19 cellular contexts compared by ENCODE assay signal in genomic region chrX:11899091-11899490, GRCh38.
DNase-seq lines count a peak whose midpoint lies in the region; ATAC-seq and TF ChIP-seq lines count a peak whose summit lies in the region.
"Had no signal": no experiment of that assay in that cellular context is flagged by ENCODE, and none has a peak within 500 bp of the region (broad histone marks: within the 10 kb centered on the region; RNA-seq: fewer than 3 reads in every experiment).

No MANE protein-coding gene starts in this region.

- H3K4me1 ChIP-seq in PC-3 (ENCODE audit: insufficient read depth, low read length): peaks cover 21% of the 10 kb centered on the region
- H3K4me1 ChIP-seq: ascending aorta, BLaER1 had no signal

- peak overlapping the region; percentile 71 for H3K27ac ChIP-seq in PC-3 (ENCODE audit: low read length)
- H3K27ac ChIP-seq: ascending aorta, BLaER1, HL-60 had no signal

- H4K20me1 ChIP-seq in PC-3 (ENCODE audit: low read length): no peaks in the 10 kb centered on the region
- H4K20me1 ChIP-seq: BLaER1 had no signal

- H3K4me3 ChIP-seq in PC-3 (ENCODE audit: low read length): peak overlapping the region; percentile 28; the same call in 1 of the 2 replicates
- H3K4me3 ChIP-seq in choroid plexus epithelial cell (ENCODE audit: low read depth, low read length): no peak overlapping the region
- H3K4me3 ChIP-seq: ascending aorta, BLaER1 had no signal

- no TSS peak for BruUV-seq in PC-3 (replicated peaks; lab: Mats Ljungman, UMichigan)

- no peak overlapping the region for H2AFZ ChIP-seq in PC-3 (ENCODE audit: low read length)

- no peaks in the 10 kb centered on the region for H3K79me2 ChIP-seq in PC-3 (ENCODE audit: low read length)

- H3K9me2 ChIP-seq in PC-3 (replicated peaks; ENCODE audit: low read length): no peaks in the 10 kb centered on the region

- H3F3A ChIP-seq in PC-3 (ENCODE audit: low read length, unreplicated experiment): no peaks in the 10 kb centered on the region

- intact Hi-C loops in PC-3 (cut with micrococcal nuclease): loop anchor here (2.0 kb wide), 1 partner anchor 106 kb away; no protein-coding TSS in a partner anchor

- no peak overlapping the region for H3K9ac ChIP-seq in PC-3 (ENCODE audit: low read length)
- H3K9ac ChIP-seq: BLaER1 had no signal

- ATAC-seq in PC-3 (peak; percentile 90), HG02759 (IDR thresholded peaks at IDR 0.05; ENCODE audit: unreplicated experiment) (no peak)
- ATAC-seq: stimulated activated naive CD8-positive, alpha-beta T cell treated with anti-CD3 and anti-CD28 coated beads, Interleukin-15, Interleukin-2, amounts not matched to agents 100 U/mL and 50 U/mL, for 24 hours had no signal

- H3K27me3 ChIP-seq in PC-3 (ENCODE audit: low read length): no peaks in the 10 kb centered on the region
- H3K27me3 ChIP-seq: ascending aorta had no signal

- H3K9me3 ChIP-seq in PC-3 (ENCODE audit: low read length): no peaks in the 10 kb centered on the region
- H3K9me3 ChIP-seq: ascending aorta, BLaER1 had no signal

- peak overlapping the region; percentile 58 for H3K4me2 ChIP-seq in PC-3 (ENCODE audit: low read length)
- H3K4me2 ChIP-seq: BLaER1 had no signal

- CTCF ChIA-PET in PC-3 (lab: Charles Lee): interaction anchor here (0.6 kb wide), 1 partner anchor 766 kb away, joined by 3 read pairs; no protein-coding TSS in a partner anchor

- POLR2A ChIA-PET in PC-3 (lab: Charles Lee; ENCODE audit: unreplicated experiment): interaction anchor here (0.6 kb wide), 1 partner anchor 45 kb away, joined by 6 read pairs; no protein-coding TSS in a partner anchor

- TF ChIP-seq CTCF in PC-3 (conservative IDR thresholded peaks at IDR 0.05; ENCODE audit: low read depth, low read length): no peak
- TF ChIP-seq CTCF in choroid plexus epithelial cell (conservative IDR thresholded peaks at IDR 0.05; ENCODE audit: low read depth, low read length): no peak

- H3K36me3 ChIP-seq in PC-3 (ENCODE audit: low read depth, low read length): no peaks in the 10 kb centered on the region
- H3K36me3 ChIP-seq: ascending aorta, BLaER1 had no signal

- DNase-seq in Daoy (ENCODE audit: low read depth): peak; percentile 27
- peak; percentile 91 for DNase-seq in PC-3
- DNase-seq in choroid plexus epithelial cell (ENCODE audit: low read depth): peak; percentile 66
- peak; percentile 8 for DNase-seq in myocyte (ENCODE audit: low read depth)
- DNase-seq in activated effector memory CD4-positive, alpha-beta T cell treated with Interleukin-2 at 50 U/mL for 16 hours: no peak
- no peak for DNase-seq in NCI-H2029 treated with DMSO at 0.1 percent for 48 hours (lab: John Stamatoyannopoulos, UW)
- no peak for DNase-seq in stimulated activated CD4-positive, alpha-beta T cell treated with anti-CD3 and anti-CD28 coated beads, Interleukin-4, amount 100 ng/mL, for 4 hours
- DNase-seq: activated CD4-positive, alpha-beta T cell treated with anti-CD3 and anti-CD28 coated beads for 1 hour; DMS79 treated with DMSO at 0.1 percent for 48 hours; NCI-H2081 treated with DMSO at 0.1 percent for 48 hours; NCI-H82; occipital lobe; SHP77 treated with DMSO at 0.1 percent for 48 hours; small intestine; stimulated activated naive CD8-positive, alpha-beta T cell treated with anti-CD3 and anti-CD28 coated beads, Interleukin-15, Interleukin-2, amounts not matched to agents 100 U/mL and 50 U/mL, for 24 hours had no signal

Comparison
In these comparisons a context has a peak if more than half of its experiments do, and no peak if none do; other contexts are left out.
1. DNase-seq: peak in Daoy (single experiment), PC-3 (single experiment), choroid plexus epithelial cell (single experiment) and myocyte (single experiment); none in activated effector memory CD4-positive, alpha-beta T cell treated with Interleukin-2 at 50 U/mL for 16 hours (single experiment), NCI-H2029 treated with DMSO at 0.1 percent for 48 hours (single experiment) and stimulated activated CD4-positive, alpha-beta T cell treated with anti-CD3 and anti-CD28 coated beads, Interleukin-4, amount 100 ng/mL, for 4 hours (0 of 2).